ENCODE assay signal across 8 cellular contexts in genomic region chr17:75779250-75779986, GRCh38. TPM values are rescaled to one million over a fixed set of nuclear protein-coding genes. Genes with fewer than 3 reads are reported as not detected.
DNase-seq lines count a peak whose midpoint lies in the region; ATAC-seq, FAIRE-seq and TF ChIP-seq lines count a peak whose summit lies in the region.

No MANE protein-coding gene starts in this region.

- WGBS in hepatocyte (ENCODE audit: low lambda C conversion rate, missing lambda C conversion rate), result 1% methylated on average over 58 of the region's 84 CpGs

- peaks cover 30% of the 10 kb centered on the region for H3K79me2 ChIP-seq in hepatocyte

- H3K4me3 ChIP-seq in astrocyte of the cerebellum (ENCODE audit: low read depth, low read length) (peak overlapping the region; percentile 84), hepatocyte (peak overlapping the region; percentile 89)

- in situ Hi-C loops in astrocyte of the cerebellum (cut with HindIII; ENCODE audit: low sequenced_read_pairs), result no loop called here

- no peak overlapping the region for H2AFZ ChIP-seq in hepatocyte

- peak overlapping the region; percentile 91 for H3K27ac ChIP-seq in hepatocyte

- H3K36me3 ChIP-seq in hepatocyte (replicated peaks; ENCODE audit: insufficient read depth, low read depth), result peaks cover 8% of the 10 kb centered on the region

- FAIRE-seq in GM18507 (lab: Jason Lieb, UNC) (peak; percentile 98), D721Med (lab: Jason Lieb, UNC) (no peak)

- H3K27me3 ChIP-seq in hepatocyte, result no peaks in the 10 kb centered on the region

- no peaks in the 10 kb centered on the region for H3K9me3 ChIP-seq in hepatocyte (ENCODE audit: low read depth)

- TF ChIP-seq CTCF in astrocyte of the cerebellum (IDR thresholded peaks at IDR 0.05; ENCODE audit: low read depth, low read length, missing control alignments), result no peak
- no peak for TF ChIP-seq CTCF in hepatocyte (IDR thresholded peaks at IDR 0.05; ENCODE audit: poor library complexity)
- no peak for TF ChIP-seq CTCF in D721Med (IDR thresholded peaks at IDR 0.05; ENCODE audit: insufficient read depth, missing control alignments)

- H3K4me2 ChIP-seq in hepatocyte, result peak overlapping the region; percentile 86

- peaks cover 14% of the 10 kb centered on the region for H3K4me1 ChIP-seq in hepatocyte (ENCODE audit: insufficient read depth)

- H4K20me1 ChIP-seq in hepatocyte (ENCODE audit: insufficient read depth, poor library complexity, severe bottlenecking), result peaks cover 42% of the 10 kb centered on the region

- ATAC-seq in HG02973 (IDR thresholded peaks at IDR 0.05; ENCODE audit: unreplicated experiment), result peak; percentile 57

- no peaks in the 10 kb centered on the region for H3K9me2 ChIP-seq in hepatocyte (replicated peaks; ENCODE audit: insufficient read depth)

- DNase-seq in GM18507 (ENCODE audit: extremely low spot score, insufficient read length, low read depth) (peak; percentile 84), NCI-H1930 (lab: John Stamatoyannopoulos, UW) (peak; percentile 99 to 100), T-helper 9 cell (peak; percentile 83), astrocyte of the cerebellum (ENCODE audit: low read depth) (peak; percentile 100), hepatocyte (ENCODE audit: low spot score) (peak; percentile 99), retina (peak; percentile 97), D721Med (ENCODE audit: insufficient read length, low spot score) (no peak)

RNA-seq across cellular contexts. Expression of gene UNK, which starts 5.2 kb away (rescaled TPM):
- 26.7 and 30.9 TPM in 2 replicates for total RNA-seq in hepatocyte
- 22.3 and 28.2 TPM in 2 replicates for polyA plus RNA-seq in hepatocyte

RNA-seq across cellular contexts. Expression of gene GALK1, which starts 14.4 kb away (rescaled TPM):
- 63.7 and 76.4 TPM in 2 replicates for total RNA-seq in hepatocyte
- 139 and 161 TPM in 2 replicates for polyA plus RNA-seq in hepatocyte

RNA-seq across cellular contexts. Expression of gene ITGB4, which starts 58.2 kb away (rescaled TPM):
- 11.5 and 15.7 TPM in 2 replicates for total RNA-seq in hepatocyte
- 19.4 and 23.5 TPM in 2 replicates for polyA plus RNA-seq in hepatocyte
